ENCODE assay signal across 26 cellular contexts in the genomic region with DNA sequence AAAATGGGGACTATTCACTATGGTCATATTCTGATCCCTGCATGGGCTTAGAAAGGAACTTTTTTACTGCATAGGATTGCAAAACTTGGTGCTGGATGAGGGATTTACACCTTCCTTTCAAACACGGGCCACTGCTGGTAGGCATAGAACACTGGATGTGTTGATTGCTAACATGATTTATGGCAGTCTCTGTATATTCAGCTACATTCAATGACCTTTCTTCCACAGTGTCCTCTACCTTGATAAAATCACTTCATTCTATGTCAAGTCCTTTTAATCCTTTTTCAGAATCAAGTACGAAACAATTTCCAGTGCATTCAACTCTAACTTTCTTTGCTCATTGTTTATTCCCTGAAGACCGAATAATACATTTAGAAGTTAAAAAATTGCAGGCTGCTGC.
"Had no signal": no experiment of that assay in that cellular context is flagged by ENCODE, and none has a peak within 500 bp of the region (broad histone marks: within the 10 kb centered on the region; RNA-seq: fewer than 3 reads in every experiment).

No MANE protein-coding gene starts in this region.

- ATAC-seq: natural killer cell; right cardiac atrium; right lobe of liver; stimulated activated effector memory CD8-positive, alpha-beta T cell treated with anti-CD3 and anti-CD28 coated beads, Interleukin-12 subunit alpha, Interleukin-12 subunit beta, amount 100 ng/mL, for 72 hours; stimulated activated naive B cell treated with anti-CD40 and anti-IgM and Interleukin-4, amounts not matched to agents 10 μg/mL and 1 μg/mL and 100 μg/mL, for 72 hours had no signal

- H3K9me3 ChIP-seq: ovary, psoas muscle, right lobe of liver, sigmoid colon, stomach, thoracic aorta, thyroid gland, tibial nerve, upper lobe of left lung, vagina had no signal

- H3K4me2 ChIP-seq: neural progenitor cell had no signal

- H2AFZ ChIP-seq: neural progenitor cell had no signal

- FAIRE-seq: small intestine, urothelium cell line had no signal

- H3K79me2 ChIP-seq: parathyroid adenoma had no signal

- DNase-seq: natural killer cell; occipital lobe; ovary; posterior cingulate gyrus; psoas muscle; right cardiac atrium; right lobe of liver; sigmoid colon; small intestine; stimulated activated CD4-positive, alpha-beta T cell treated with anti-CD3 and anti-CD28 coated beads, Interleukin-15, amount 100 ng/mL, for 24 hours; stimulated activated CD4-positive, alpha-beta T cell treated with anti-CD3 and anti-CD28 coated beads, Interleukin-2, amount 100 ng/mL, for 24 hours; stimulated activated CD4-positive, alpha-beta T cell treated with anti-CD3 and anti-CD28 coated beads, Interleukin-2, amount 100 ng/mL, for 48 hours; stimulated activated CD4-positive, alpha-beta T cell treated with anti-CD3 and anti-CD28 coated beads, Interleukin-4, amount 100 ng/mL, for 24 hours; stimulated activated naive B cell treated with anti-CD40 and anti-IgM and Interleukin-4, amounts not matched to agents 10 μg/mL and 1 μg/mL and 100 μg/mL, for 72 hours; stimulated activated naive CD4-positive, alpha-beta T cell treated with Interleukin-2 at 50 U/mL for 16 hours; stomach; thyroid gland; trophoblast cell; upper lobe of left lung had no signal

- H3K27ac ChIP-seq: neural progenitor cell, ovary, parathyroid adenoma, psoas muscle, right lobe of liver, sigmoid colon, stomach, thoracic aorta, thyroid gland, tibial nerve, upper lobe of left lung, vagina had no signal

- H3K36me3 ChIP-seq: neural progenitor cell, ovary, right lobe of liver, sigmoid colon, stomach, thoracic aorta, thyroid gland, tibial nerve, upper lobe of left lung, vagina had no signal

- H3K27me3 ChIP-seq: neural progenitor cell, ovary, right lobe of liver, sigmoid colon, stomach, thyroid gland, tibial nerve, upper lobe of left lung, vagina had no signal

- H3K9ac ChIP-seq: neural progenitor cell, parathyroid adenoma had no signal

- H3K4me3 ChIP-seq: neural progenitor cell, ovary, psoas muscle, right lobe of liver, sigmoid colon, stomach, thoracic aorta, thyroid gland, tibial nerve, upper lobe of left lung, vagina had no signal

- H3K4me1 ChIP-seq: parathyroid adenoma, psoas muscle, right lobe of liver, sigmoid colon, stomach, thyroid gland, tibial nerve, upper lobe of left lung, vagina had no signal
